ENCODE assay signal across 8 cellular contexts in genomic region chr4:19739101-19739651, GRCh38.
DNase-seq lines count a peak whose midpoint lies in the region; ATAC-seq and TF ChIP-seq lines count a peak whose summit lies in the region.
"Had no signal": no experiment of that assay in that cellular context is flagged by ENCODE, and none has a peak within 500 bp of the region (broad histone marks: within the 10 kb centered on the region; RNA-seq: fewer than 3 reads in every experiment).

No MANE protein-coding gene starts in this region.

- H3K27ac ChIP-seq in Panc1 (ENCODE audit: low read length) (peak overlapping the region; percentile 46), smooth muscle cell (ENCODE audit: low read depth) (peak overlapping the region; percentile 65)

- H3F3A ChIP-seq in smooth muscle cell (ENCODE audit: low read depth) = peaks cover 6% of the 10 kb centered on the region

- POLR2A ChIA-PET in Panc1 (lab: Charles Lee) = no interaction called here

- BruUV-seq in Panc1 (replicated peaks; lab: Mats Ljungman, UMichigan) = no TSS peak

- H3K9ac ChIP-seq in smooth muscle cell (ENCODE audit: low read depth) = no peak overlapping the region

- H3K4me1 Mint-ChIP-seq in HFFc6 (ENCODE audit: low read depth) = peaks cover 26% of the 10 kb centered on the region
- H3K4me1 Mint-ChIP-seq: activated CD4-positive, alpha-beta T cell treated with anti-CD3 and anti-CD28 coated beads, Interleukin-2, amount 10 ng/mL, durations not matched to agents 24 days and 14 days had no signal

- CTCF ChIA-PET in Panc1 (lab: Charles Lee) = no interaction called here

- no peaks in the 10 kb centered on the region for H3K36me3 ChIP-seq in Panc1 (ENCODE audit: control insufficient read depth, insufficient read depth, low read length)
- H3K36me3 ChIP-seq in smooth muscle cell (ENCODE audit: low read depth) = no peaks in the 10 kb centered on the region

- no peaks in the 10 kb centered on the region for H3K27me3 Mint-ChIP-seq in HFFc6 (ENCODE audit: insufficient read depth)
- H3K27me3 Mint-ChIP-seq: activated CD4-positive, alpha-beta T cell treated with anti-CD3 and anti-CD28 coated beads, Interleukin-2, amount 10 ng/mL, durations not matched to agents 24 days and 14 days had no signal

- DNase-seq in HFFc6 (peak; percentile 83), Panc1 (ENCODE audit: low read depth, low spot score) (peak; percentile 50), fibroblast of pulmonary artery (ENCODE audit: low read depth) (peak; percentile 96), smooth muscle cell (lab: John Stamatoyannopoulos, UW; ENCODE audit: unreplicated experiment) (no peak), Right ventricle myocardium inferior (ENCODE audit: missing footprints) (no peak), NCI-H1694 treated with DMSO at 0.1 percent for 48 hours (lab: John Stamatoyannopoulos, UW) (no peak)
- DNase-seq: activated CD4-positive, alpha-beta T cell treated with anti-CD3 and anti-CD28 coated beads, Interleukin-2, amount 10 ng/mL, durations not matched to agents 24 days and 14 days had no signal

- H3K4me3 ChIP-seq in Panc1 (ENCODE audit: low read depth in 2 of 2, low read length in 2 of 2) (peak overlapping the region; percentile 12 to 30; a peak in 2 of 4 replicates), fibroblast of pulmonary artery (replicated peaks; ENCODE audit: low read depth, low read length) (peak overlapping the region; percentile 36), smooth muscle cell (peak overlapping the region; percentile 16)

- peak overlapping the region; percentile 92 for H3K27ac Mint-ChIP-seq in HFFc6
- H3K27ac Mint-ChIP-seq: activated CD4-positive, alpha-beta T cell treated with anti-CD3 and anti-CD28 coated beads, Interleukin-2, amount 10 ng/mL, durations not matched to agents 24 days and 14 days had no signal

- H4K20me1 ChIP-seq in smooth muscle cell (ENCODE audit: low read depth) = no peaks in the 10 kb centered on the region

- no peaks in the 10 kb centered on the region for H3K9me3 Mint-ChIP-seq in HFFc6

- H3K4me3 Mint-ChIP-seq in HFFc6 = peak overlapping the region; percentile 84
- H3K4me3 Mint-ChIP-seq: activated CD4-positive, alpha-beta T cell treated with anti-CD3 and anti-CD28 coated beads, Interleukin-2, amount 10 ng/mL, durations not matched to agents 24 days and 14 days had no signal

- H3K4me1 ChIP-seq in Panc1 (ENCODE audit: control insufficient read depth, insufficient read depth, low read length) (peaks cover 7% of the 10 kb centered on the region), smooth muscle cell (ENCODE audit: low read depth) (no peaks in the 10 kb centered on the region)

- TF ChIP-seq CTCF in HFFc6 (IDR thresholded peaks at IDR 0.05) (no peak), Panc1 (IDR thresholded peaks at IDR 0.05) (no peak), fibroblast of pulmonary artery (IDR thresholded peaks at IDR 0.05; ENCODE audit: low read length, missing control alignments) (no peak), smooth muscle cell (IDR thresholded peaks at IDR 0.05; ENCODE audit: borderline replicate concordance, insufficient read depth, poor library complexity, severe bottlenecking) (no peak)

- intact Hi-C loops in Panc1 (cut with micrococcal nuclease; ENCODE audit: unreplicated experiment) (no loop called here), Right ventricle myocardium inferior (cut with DNase I) (no loop called here)

- H3K27me3 ChIP-seq in Panc1 (ENCODE audit: control insufficient read depth, insufficient read depth, low read length) (no peaks in the 10 kb centered on the region), smooth muscle cell (ENCODE audit: low read depth) (no peaks in the 10 kb centered on the region)

- in situ Hi-C loops in Panc1 (cut with HindIII; ENCODE audit: low pct_unique_long_range_greater_than_20kb, low sequenced_read_pairs) = no loop called here

- peak overlapping the region; percentile 23 for H2AFZ ChIP-seq in smooth muscle cell (ENCODE audit: low read depth)

- H3K9me3 ChIP-seq in Panc1 (ENCODE audit: control insufficient read depth, insufficient read depth, low read depth, low read length) = no peaks in the 10 kb centered on the region
- no peaks in the 10 kb centered on the region for H3K9me3 ChIP-seq in smooth muscle cell (replicated peaks; ENCODE audit: low read depth)

- ATAC-seq in Panc1 (peak; percentile 97), HG02870 (IDR thresholded peaks at IDR 0.05; ENCODE audit: unreplicated experiment) (no peak), Right ventricle myocardium inferior (no peak)

- no peaks in the 10 kb centered on the region for H3K36me3 Mint-ChIP-seq in HFFc6 (ENCODE audit: low read depth)

- WGBS in smooth muscle cell (ENCODE audit: low lambda C conversion rate) = 34% methylated on average over 7 of the region's 7 CpGs

- H3K4me2 ChIP-seq in smooth muscle cell = peak overlapping the region; percentile 64

- H3K79me2 ChIP-seq in smooth muscle cell (ENCODE audit: low read depth) = no peaks in the 10 kb centered on the region

Comparison
In these comparisons a context has a peak if more than half of its experiments do, and no peak if none do; other contexts are left out.
1. DNase-seq: peak in HFFc6 (single experiment), Panc1 (single experiment) and fibroblast of pulmonary artery (single experiment); none in smooth muscle cell (single experiment), Right ventricle myocardium inferior (single experiment) and NCI-H1694 treated with DMSO at 0.1 percent for 48 hours (single experiment).
2. Peak in every context shown above with its lines, with median percentiles within 50 percentile points of each other: H3K4me3 ChIP-seq.